ENCODE assay signal across 9 cellular contexts in the genomic region with DNA sequence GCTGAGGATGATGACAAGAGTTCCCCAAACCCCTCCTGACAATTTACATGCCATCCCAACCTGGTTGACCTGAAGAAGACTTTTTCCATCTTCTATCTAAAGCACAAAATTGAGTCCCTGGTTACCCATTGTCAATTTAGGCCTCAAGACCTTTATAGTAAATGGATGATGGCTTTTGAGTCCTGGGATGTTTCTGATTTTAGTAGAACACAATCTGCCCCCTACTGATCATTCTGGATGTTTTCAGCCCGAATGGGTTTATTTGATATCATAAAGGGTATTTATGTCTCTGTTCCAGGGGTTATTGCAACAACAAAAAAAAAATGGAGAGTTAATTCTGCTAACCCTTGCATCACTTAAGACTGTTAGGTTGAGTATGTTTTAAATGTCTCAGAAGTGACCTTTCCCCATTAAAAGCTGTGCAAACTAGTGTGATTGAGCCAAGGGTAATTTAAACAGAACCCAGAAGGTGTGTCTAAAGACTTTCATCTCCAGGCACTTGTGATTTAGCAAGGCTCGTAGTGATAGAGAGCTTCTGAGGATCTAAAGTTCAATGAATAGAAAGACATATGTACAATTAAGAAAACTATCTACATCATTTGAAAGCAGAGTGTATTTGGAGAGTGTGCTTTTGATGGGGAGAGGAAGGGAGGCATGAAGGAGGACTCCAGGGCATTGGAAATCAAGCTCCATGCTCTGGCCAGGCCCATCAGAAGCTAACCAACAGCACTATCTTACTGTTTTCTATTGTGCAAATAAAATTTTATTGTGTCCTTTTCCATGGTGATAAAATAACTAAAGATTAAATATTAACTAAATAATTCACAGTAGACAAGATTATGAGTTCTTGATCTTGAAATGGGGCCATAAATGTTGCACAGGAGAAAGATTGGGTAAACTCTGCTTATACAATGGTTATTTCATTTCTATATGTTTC.
DNase-seq lines count a peak whose midpoint lies in the region; ATAC-seq, FAIRE-seq and TF ChIP-seq lines count a peak whose summit lies in the region.
"Had no signal": no experiment of that assay in that cellular context is flagged by ENCODE, and none has a peak within 500 bp of the region (broad histone marks: within the 10 kb centered on the region; RNA-seq: fewer than 3 reads in every experiment).

No MANE protein-coding gene starts in this region.

- H3K27ac Mint-ChIP-seq in activated T-cell treated with anti-CD3 and anti-CD28 coated beads, Interleukin-2, amount 50 U/mL, for 24 hours: peak overlapping the region; percentile 15
- H3K27ac Mint-ChIP-seq in activated T-helper 17 cell treated with anti-CD3 and anti-CD28 coated beads, Interleukin-2, amount 50 U/mL, for 72 hours: no peak overlapping the region

- peaks cover 4% of the 10 kb centered on the region for H3K36me3 Mint-ChIP-seq in activated T-cell treated with anti-CD3 and anti-CD28 coated beads, Interleukin-2, amount 50 U/mL, for 24 hours (ENCODE audit: low read depth)
- no peaks in the 10 kb centered on the region for H3K36me3 Mint-ChIP-seq in activated T-helper 17 cell treated with anti-CD3 and anti-CD28 coated beads, Interleukin-2, amount 50 U/mL, for 72 hours (ENCODE audit: low read depth)

- H3K4me3 ChIP-seq in small intestine (ENCODE audit: low read depth in 1 of 2, low read length in 2 of 2): no peak overlapping the region

- H3K9me3 Mint-ChIP-seq in activated T-cell treated with anti-CD3 and anti-CD28 coated beads, Interleukin-2, amount 50 U/mL, for 24 hours: no peaks in the 10 kb centered on the region
- H3K9me3 Mint-ChIP-seq in activated T-helper 17 cell treated with anti-CD3 and anti-CD28 coated beads, Interleukin-2, amount 50 U/mL, for 72 hours: no peaks in the 10 kb centered on the region

- H3K4me1 ChIP-seq in small intestine (ENCODE audit: control insufficient read depth in 2 of 2, insufficient read depth in 1 of 2, low read depth in 1 of 2, low read length in 1 of 2): peaks cover 6 to 10% of the 10 kb centered on the region in 2 donors

- ATAC-seq in activated T-helper 17 cell treated with anti-CD3 and anti-CD28 coated beads, Interleukin-2, amount 50 U/mL, for 72 hours (replicated peaks): no peak

- no peak for DNase-seq in activated T-cell treated with anti-CD3 and anti-CD28 coated beads, Interleukin-2, amount 50 U/mL, for 24 hours
- no peak for DNase-seq in activated T-cell treated with anti-CD3 and anti-CD28 coated beads, Interleukin-2, amount 50 U/mL, for 48 hours
- DNase-seq in NCI-H2227 (lab: John Stamatoyannopoulos, UW; ENCODE audit: unreplicated experiment) (peak; percentile 49), erythroblast (lab: John Stamatoyannopoulos, UW) (peak; percentile 23 to 25), small intestine (peak; percentile 94), NCI-H1930 (lab: John Stamatoyannopoulos, UW) (no peak), hepatic stellate cell (ENCODE audit: low spot score) (no peak)
- DNase-seq: activated CD4-positive, alpha-beta T cell treated with anti-CD3 and anti-CD28 coated beads for 1 hour had no signal

- no peaks in the 10 kb centered on the region for H3K9me3 ChIP-seq in small intestine (ENCODE audit: control insufficient read depth, low read depth)

- no peaks in the 10 kb centered on the region for H3K27me3 Mint-ChIP-seq in activated T-cell treated with anti-CD3 and anti-CD28 coated beads, Interleukin-2, amount 50 U/mL, for 24 hours
- H3K27me3 Mint-ChIP-seq in activated T-helper 17 cell treated with anti-CD3 and anti-CD28 coated beads, Interleukin-2, amount 50 U/mL, for 72 hours: no peaks in the 10 kb centered on the region

- no peaks in the 10 kb centered on the region for H3K27me3 ChIP-seq in small intestine (ENCODE audit: control insufficient read depth in 2 of 2, insufficient read depth in 2 of 2, low read length in 2 of 2)

- no peak for TF ChIP-seq POLR2A in erythroblast (IDR thresholded peaks at IDR 0.05; ENCODE audit: low read length)

- FAIRE-seq in small intestine (lab: Jason Lieb, UNC): peak; percentile 89

- no peaks in the 10 kb centered on the region for H3K36me3 ChIP-seq in small intestine (ENCODE audit: control insufficient read depth in 2 of 2, insufficient read depth in 2 of 2, low read length in 2 of 2)

- peaks cover 3% of the 10 kb centered on the region for H3K4me1 Mint-ChIP-seq in activated T-cell treated with anti-CD3 and anti-CD28 coated beads, Interleukin-2, amount 50 U/mL, for 24 hours (ENCODE audit: low read depth)
- peaks cover 3% of the 10 kb centered on the region for H3K4me1 Mint-ChIP-seq in activated T-helper 17 cell treated with anti-CD3 and anti-CD28 coated beads, Interleukin-2, amount 50 U/mL, for 72 hours

- peak overlapping the region; percentile 32 to 67 for H3K27ac ChIP-seq in small intestine (ENCODE audit: low read depth in 1 of 2, low read length in 1 of 2)

- H3K4me3 Mint-ChIP-seq in activated T-cell treated with anti-CD3 and anti-CD28 coated beads, Interleukin-2, amount 50 U/mL, for 24 hours: no peak overlapping the region
- no peak overlapping the region for H3K4me3 Mint-ChIP-seq in activated T-helper 17 cell treated with anti-CD3 and anti-CD28 coated beads, Interleukin-2, amount 50 U/mL, for 72 hours

- WGBS in small intestine, 3 donors: 11 to 47% (median 20%) methylated on average over 2 of the region's 2 CpGs

Comparison
In these comparisons a context has a peak if more than half of its experiments do, and no peak if none do; other contexts are left out.
1. DNase-seq: peak in NCI-H2227 (single experiment), erythroblast (2 of 2) and small intestine (single experiment); none in activated T-cell treated with anti-CD3 and anti-CD28 coated beads, Interleukin-2, amount 50 U/mL, for 24 hours (single experiment), activated T-cell treated with anti-CD3 and anti-CD28 coated beads, Interleukin-2, amount 50 U/mL, for 48 hours (0 of 2), NCI-H1930 (0 of 2) and hepatic stellate cell (single experiment).